ENCODE assay signal across 13 cellular contexts in the genomic region with DNA sequence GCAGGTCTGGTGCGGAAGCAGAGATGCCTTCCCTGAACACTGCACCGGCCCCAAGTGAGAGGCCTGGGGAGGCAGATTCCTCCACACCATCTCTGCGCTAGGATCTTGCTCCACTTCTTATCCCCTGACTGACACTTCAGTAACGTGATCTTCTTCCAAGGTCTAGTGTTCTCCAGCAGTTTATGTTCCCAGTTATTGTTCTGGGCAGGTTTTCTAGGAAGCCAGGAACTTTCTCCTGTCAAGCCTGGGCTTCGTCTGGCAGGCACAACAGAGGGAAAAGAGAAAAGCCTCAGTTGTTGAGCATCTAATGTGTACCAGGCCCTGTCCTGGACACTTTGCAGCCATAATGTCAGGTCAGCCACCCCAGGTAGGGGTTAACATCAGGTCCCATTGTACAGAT. TPM values are rescaled to one million over a fixed set of nuclear protein-coding genes. Genes with fewer than 3 reads are reported as not detected.
DNase-seq lines count a peak whose midpoint lies in the region; ATAC-seq, FAIRE-seq and TF ChIP-seq lines count a peak whose summit lies in the region.
"Had no signal": no experiment of that assay in that cellular context is flagged by ENCODE, and none has a peak within 500 bp of the region (broad histone marks: within the 10 kb centered on the region; RNA-seq: fewer than 3 reads in every experiment).

No MANE protein-coding gene starts in this region.

- in situ Hi-C loops in K562 (cut with MboI) = no loop called here

- H3K27ac ChIP-seq in K562 (ENCODE audit: extremely low read depth, low read depth, low read length) = no peak overlapping the region
- peak overlapping the region in 3 of 4 donors; percentile 21 to 63 (median 44) for H3K27ac ChIP-seq in sigmoid colon
- H3K27ac ChIP-seq: KMS-11 had no signal

- 68% methylated on average over 5 of the region's 5 CpGs for WGBS in K562 (ENCODE audit: insufficient coverage, low coverage, missing lambda C conversion rate)
- WGBS in sigmoid colon, 2 donors = 93 to 94% methylated on average over 5 of the region's 5 CpGs

- POLR2A ChIA-PET in K562 (lab: Yijun Ruan, JAX) = no interaction called here

- no peak overlapping the region for H3K4me2 ChIP-seq in K562 (ENCODE audit: insufficient read depth, low read length)

- TF ChIP-seq POLR2A in K562 (conservative IDR thresholded peaks at IDR 0.05) (no peak), sigmoid colon (IDR thresholded peaks at IDR 0.05) (no peak)

- no peaks in the 10 kb centered on the region for H4K20me1 ChIP-seq in K562 (replicated peaks; ENCODE audit: control insufficient read depth, insufficient read depth, low read length)

- no peaks in the 10 kb centered on the region for H3K79me2 ChIP-seq in K562 (ENCODE audit: control insufficient read depth, insufficient read depth, low read length)

- H3K36me3 Mint-ChIP-seq in T-helper 2 cell treated with Interferon-gamma antibody and Interleukin-4, amounts not matched to agents 5 μg/mL and 100 μg/mL, for 36 hours (ENCODE audit: low read depth) = peaks cover 53% of the 10 kb centered on the region
- no peaks in the 10 kb centered on the region for H3K36me3 Mint-ChIP-seq in HFFc6 (ENCODE audit: low read depth)

- H3K9me1 ChIP-seq in K562 (ENCODE audit: control insufficient read depth, insufficient read depth, low read length) = no peaks in the 10 kb centered on the region

- no peak for TF ChIP-seq RAD21 in K562 (CRISPR knock-in tag; conservative IDR thresholded peaks at IDR 0.05 in 1 of 2, IDR thresholded peaks at IDR 0.05 in 1 of 2)

- H3K9me3 Mint-ChIP-seq in T-helper 2 cell treated with Interferon-gamma antibody and Interleukin-4, amounts not matched to agents 5 μg/mL and 100 μg/mL, for 36 hours = no peaks in the 10 kb centered on the region
- H3K9me3 Mint-ChIP-seq in HFFc6 = no peaks in the 10 kb centered on the region

- TF ChIP-seq EP300 in K562 (IDR thresholded peaks at IDR 0.05; ENCODE audit: low read length) = no peak
- TF ChIP-seq EP300 in sigmoid colon (IDR thresholded peaks at IDR 0.05) = peak in 2 of 4 donors; percentile 31 to 39

- DNase-seq in T-helper 2 cell treated with Interferon-gamma antibody and Interleukin-4, amounts not matched to agents 5 μg/mL and 100 μg/mL, for 36 hours (ENCODE audit: low spot score) = no peak
- DNase-seq in T-helper 2 cell (no peak), HFFc6 (no peak), K562 (ENCODE audit: extremely low read depth in 1 of 4, low spot score in 3 of 4) (no peak), sigmoid colon (no peak), NCI-H82 (lab: John Stamatoyannopoulos, UW) (no peak), NCI-H2107 treated with DMSO at 0.1 percent for 48 hours (lab: John Stamatoyannopoulos, UW; ENCODE audit: unreplicated experiment) (no peak)
- DNase-seq: 8988T, amniotic stem cell, NCI-H1436 treated with DMSO at 0.1 percent for 48 hours, NCI-H345 had no signal

- H3K4me1 ChIP-seq in K562 (replicated peaks in 1 of 2; ENCODE audit: control insufficient read depth in 2 of 2, insufficient read depth in 2 of 2, low read length in 2 of 2) (peaks cover 15 to 18% of the 10 kb centered on the region in 2 experiments), sigmoid colon (peaks cover 0 to 24% (median 17%) of the 10 kb centered on the region in 4 donors)

- no TSS peak for BruUV-seq in K562 (replicated peaks; lab: Mats Ljungman, UMichigan)

- intact Hi-C loops in K562 (cut with micrococcal nuclease) = no loop called here
- intact Hi-C loops in sigmoid colon (cut with DNase I) = no loop called here

- TF ChIP-seq CTCF in HFFc6 (IDR thresholded peaks at IDR 0.05) (no peak), K562 (IDR thresholded peaks at IDR 0.05 in 2 of 3, conservative IDR thresholded peaks at IDR 0.05 in 1 of 3; ENCODE audit: insufficient read depth in 2 of 3, low read depth in 1 of 3, low read length in 3 of 3) (no peak), sigmoid colon (IDR thresholded peaks at IDR 0.05) (no peak)

- no peak overlapping the region for H2AFZ ChIP-seq in K562 (ENCODE audit: low read depth, low read length)

- H3K27me3 Mint-ChIP-seq in T-helper 2 cell treated with Interferon-gamma antibody and Interleukin-4, amounts not matched to agents 5 μg/mL and 100 μg/mL, for 36 hours (ENCODE audit: low read depth) = no peaks in the 10 kb centered on the region
- no peaks in the 10 kb centered on the region; the same call in none of the 2 replicates for H3K27me3 Mint-ChIP-seq in HFFc6 (ENCODE audit: insufficient read depth)

- H3K9ac ChIP-seq in K562 (ENCODE audit: insufficient read depth in 1 of 2, low read depth in 2 of 2, low read length in 2 of 2) = no peak overlapping the region; a peak in 1 of 4 replicates
- H3K9ac ChIP-seq: KMS-11 had no signal

- H3K4me1 Mint-ChIP-seq in T-helper 2 cell treated with Interferon-gamma antibody and Interleukin-4, amounts not matched to agents 5 μg/mL and 100 μg/mL, for 36 hours (ENCODE audit: low read depth) = peaks cover 78% of the 10 kb centered on the region
- peaks cover 45% of the 10 kb centered on the region for H3K4me1 Mint-ChIP-seq in HFFc6 (ENCODE audit: low read depth)

- peak overlapping the region; percentile 82 for H3K4me3 Mint-ChIP-seq in T-helper 2 cell treated with Interferon-gamma antibody and Interleukin-4, amounts not matched to agents 5 μg/mL and 100 μg/mL, for 36 hours
- H3K4me3 Mint-ChIP-seq in HFFc6 = no peak overlapping the region

- H3K9me3 ChIP-seq in K562 (replicated peaks; ENCODE audit: control insufficient read depth, insufficient read depth, low read depth, low read length) = no peaks in the 10 kb centered on the region
- no peaks in the 10 kb centered on the region for H3K9me3 ChIP-seq in sigmoid colon

- H3K27me3 ChIP-seq in K562 (ENCODE audit: control insufficient read depth in 2 of 2, insufficient read depth in 2 of 2, low read length in 2 of 2) = no peaks in the 10 kb centered on the region
- H3K27me3 ChIP-seq in sigmoid colon = no peaks in the 10 kb centered on the region

- ATAC-seq in K562 (no peak), HG02884 (IDR thresholded peaks at IDR 0.05; ENCODE audit: unreplicated experiment) (no peak)

- CTCF ChIA-PET in K562 (lab: Yijun Ruan, JAX; ENCODE audit: low intra/inter-chr PET ratio) = no interaction called here

- peak overlapping the region; percentile 90 for H3K27ac Mint-ChIP-seq in T-helper 2 cell treated with Interferon-gamma antibody and Interleukin-4, amounts not matched to agents 5 μg/mL and 100 μg/mL, for 36 hours
- H3K27ac Mint-ChIP-seq in HFFc6 = peak overlapping the region; percentile 48

- H3K4me3 ChIP-seq in K562 (no peak overlapping the region), sigmoid colon (no peak overlapping the region)

- no peak for FAIRE-seq in K562 (lab: Jason Lieb, UNC)

- no peaks in the 10 kb centered on the region for H3K36me3 ChIP-seq in K562 (ENCODE audit: control insufficient read depth, insufficient read depth, low read length)
- H3K36me3 ChIP-seq in sigmoid colon = no peaks in the 10 kb centered on the region

TF ChIP-seq in K562, 482 proteins besides CTCF, POLR2A, EP300 and RAD21:
- TF ChIP-seq CHD4 (IDR thresholded peaks at IDR 0.05; ENCODE audit: insufficient read depth, insufficient replicate concordance, low read depth, low read length, poor library complexity, severe bottlenecking) (no peak), ELF4 (CRISPR knock-in tag; IDR thresholded peaks at IDR 0.05) (no peak), POLR2AphosphoS5 (IDR thresholded peaks at IDR 0.05; ENCODE audit: control insufficient read depth, insufficient read depth, low read depth, low read length) (no peak), LCOR (CRISPR knock-in tag; IDR thresholded peaks at IDR 0.05) (no peak), HDAC1 (IDR thresholded peaks at IDR 0.05) (no peak), RBM25 (IDR thresholded peaks at IDR 0.05; ENCODE audit: low read depth, low read length, severe bottlenecking) (peak; percentile 46)
TF ChIP-seq in K562: peak in this region for 1.

RNA-seq across cellular contexts. Expression of a gene that starts 10.5 kb away (rescaled TPM):
- 10 to 100 TPM; 17.3 to 31.7 (median 20.7) TPM for total RNA-seq in HFFc6 (2021; fragmentation: NEBNext Ultra II Directional; extraction: Animal tissue kit (Norgen Biotek cat#: 25700))
- 3.5 and 6.3 TPM in 2 replicates for total RNA-seq in K562 (2011; cell fraction: chromatin; rRNA removed; ENCODE audit: low replicate concordance)
- total RNA-seq in K562 (2011; cell fraction: nucleolus; rRNA removed) = 5.3 and 8.8 TPM in 2 replicates
- total RNA-seq in K562 (2011; cell fraction: nucleoplasm; rRNA removed) = 4.4 and 6.4 TPM in 2 replicates
- total RNA-seq in K562 (2014; rRNA removed) (3.9 and 4.7 TPM in 2 replicates), K562 (2014; rRNA removed; fragmentation: Illumina TruSeq; extraction: Trizol) (1.3 and 2.0 TPM in 2 replicates), K562 (2015; rRNA removed; fragmentation: Illumina TruSeq; extraction: Trizol) (4.4 and 4.5 TPM in 2 replicates), K562 (2021) (8.2 and 9.4 TPM in 2 replicates), sigmoid colon (10 to 100 TPM in 3 of 4 donors, 1 to 10 TPM in 1; 8.7 to 23.3 (median 16.8) TPM)
- polyA plus RNA-seq in K562 (2011; rRNA removed) (2.8 and 5.9 TPM in 2 replicates), K562 (2014; fragmentation: Illumina TruSeq; extraction: Trizol) (3.0 and 3.7 TPM in 2 replicates), K562 (2014; fragmentation: Nextera tagmentation; extraction: Ambion mirVana) (under 1 TPM; 0.27 to 0.30 TPM), K562 (2014; rRNA removed) (4.6 and 5.8 TPM in 2 replicates), sigmoid colon (10 to 100 TPM in 1 of 3 donors, 1 to 10 TPM in 2; 4.2 to 67.4 (median 6.0) TPM)
- 5.3 and 7.6 TPM in 2 replicates for polyA plus RNA-seq in K562 (2011; cell fraction: cytosol; rRNA removed)
- polyA plus RNA-seq in K562 (2011; cell fraction: nucleus; rRNA removed) = 1.1 and 2.4 TPM in 2 replicates
- polyA plus RNA-seq in K562 (2012) = 9.2 and 23.4 TPM in 2 replicates
- polyA minus RNA-seq in K562 (2011; rRNA and poly(A)+ RNA removed) = 1.8 and 3.5 TPM in 2 replicates
- 2.4 and 4.0 TPM in 2 replicates for polyA minus RNA-seq in K562 (2011; cell fraction: cytosol; rRNA and poly(A)+ RNA removed)
- 2.3 and 3.4 TPM in 2 replicates for polyA minus RNA-seq in K562 (2011; cell fraction: nucleus; rRNA and poly(A)+ RNA removed)
